ENCODE assay signal across 7 cellular contexts in the genomic region with DNA sequence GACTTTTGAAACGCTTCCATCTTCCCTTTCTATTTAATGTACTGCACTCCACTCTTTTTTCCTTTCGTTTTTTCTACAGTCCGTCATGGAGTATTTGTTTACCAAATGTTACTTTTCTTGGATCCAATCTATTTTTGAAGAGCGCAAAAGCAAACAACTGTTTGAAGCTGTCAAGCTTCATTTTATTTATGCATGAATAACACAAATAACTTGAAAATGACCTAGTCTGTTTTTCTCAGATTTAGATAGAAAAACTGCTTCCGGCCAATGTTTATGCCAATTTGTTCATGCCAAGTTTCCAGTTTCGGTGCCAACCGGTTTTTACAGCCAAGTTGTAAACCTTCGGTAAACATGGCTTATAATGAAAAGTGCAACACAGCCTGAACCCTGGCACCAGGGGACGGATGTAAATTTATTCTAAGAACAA.
A peak's percentile ranks its signal among the peaks of the same experiment; 100 is the strongest.
DNase-seq lines count a peak whose midpoint lies in the region; ATAC-seq and TF ChIP-seq lines count a peak whose summit lies in the region.

No MANE protein-coding gene starts in this region.

- peaks cover 2% of the 10 kb centered on the region for H3K27me3 Mint-ChIP-seq in endothelial cell (ENCODE audit: unreplicated experiment)

- no peaks in the 10 kb centered on the region for H3K27me3 ChIP-seq in skeletal muscle satellite cell (ENCODE audit: control insufficient read depth, insufficient read depth, low read length)

- peak overlapping the region; percentile 85 for H3K9ac ChIP-seq in skeletal muscle satellite cell (ENCODE audit: low read depth, low read length)

- no peak for TF ChIP-seq CTCF in LNCaP clone FGC (IDR thresholded peaks at IDR 0.05; ENCODE audit: control insufficient read depth, extremely low read depth, insufficient read depth)
- no peak for TF ChIP-seq CTCF in WI38 (IDR thresholded peaks at IDR 0.05; ENCODE audit: low read depth, low read length)
- no peak for TF ChIP-seq CTCF in endothelial cell (IDR thresholded peaks at IDR 0.05; ENCODE audit: unreplicated experiment)

- H3K4me3 ChIP-seq in LNCaP clone FGC (ENCODE audit: low read depth, low read length) (peak overlapping the region; percentile 35), WI38 (ENCODE audit: low read depth, low read length) (peak overlapping the region; percentile 32), skeletal muscle satellite cell (ENCODE audit: low read length) (peak overlapping the region; percentile 55)

- no peak overlapping the region for H3K27ac Mint-ChIP-seq in endothelial cell (ENCODE audit: unreplicated experiment)

- no peaks in the 10 kb centered on the region for H3K9me3 Mint-ChIP-seq in endothelial cell (ENCODE audit: unreplicated experiment)

- ATAC-seq in HG03432 (IDR thresholded peaks at IDR 0.05; ENCODE audit: unreplicated experiment) = no peak

- peaks cover 21% of the 10 kb centered on the region for H3K4me1 ChIP-seq in skeletal muscle satellite cell (ENCODE audit: control insufficient read depth, insufficient read depth, low read length)

- DNase-seq in LNCaP clone FGC (ENCODE audit: low read depth) (peak; percentile 87), fibroblast of peridontal ligament (ENCODE audit: extremely low read depth) (peak; percentile 74), endothelial cell (ENCODE audit: low spot score) (no peak), OCI-M2 (lab: John Stamatoyannopoulos, UW; ENCODE audit: unreplicated experiment) (no peak)

- H3K36me3 Mint-ChIP-seq in endothelial cell (ENCODE audit: low read depth, unreplicated experiment) = peaks cover 7% of the 10 kb centered on the region

- no peak overlapping the region for H3K4me3 Mint-ChIP-seq in endothelial cell (ENCODE audit: unreplicated experiment)

- H3K9me3 ChIP-seq in skeletal muscle satellite cell (replicated peaks; ENCODE audit: low read length) = no peaks in the 10 kb centered on the region

- H3K36me3 ChIP-seq in skeletal muscle satellite cell (ENCODE audit: insufficient read depth, low read length) = no peaks in the 10 kb centered on the region

- H3K4me2 ChIP-seq in skeletal muscle satellite cell (ENCODE audit: low read length) = peak overlapping the region; percentile 73

- H3K4me1 Mint-ChIP-seq in endothelial cell (ENCODE audit: unreplicated experiment) = peaks cover 8% of the 10 kb centered on the region

Comparison
In these comparisons a context has a peak if more than half of its experiments do, and no peak if none do; other contexts are left out.
1. DNase-seq: peak in LNCaP clone FGC (single experiment) and fibroblast of peridontal ligament (single experiment); none in endothelial cell (single experiment) and OCI-M2 (single experiment).
2. Peak in every context shown above with its lines, with median percentiles within 50 percentile points of each other: H3K4me3 ChIP-seq.